1 cellular context compared by ENCODE assay signal in genomic region chr13:48094781-48095502, GRCh38.
TF ChIP-seq lines count a peak whose summit lies in the region.

MED4 (minus strand) TSS chr13:48095104; CDS start chr13:48095078, 26 bp downstream.

TF ChIP-seq in K562, 482 proteins besides CTCF, POLR2A, EP300 and RAD21 (continued from another document):
- no peak for TF ChIP-seq PREB (CRISPR knock-in tag; IDR thresholded peaks at IDR 0.05)
- no peak; a peak in 1 of 4 replicates for TF ChIP-seq ARNT (IDR thresholded peaks at IDR 0.05)
- TF ChIP-seq HIVEP1 (CRISPR knock-in tag; IDR thresholded peaks at IDR 0.05): no peak
- TF ChIP-seq ZNF668 (CRISPR knock-in tag; IDR thresholded peaks at IDR 0.05): no peak
- no peak for TF ChIP-seq PCBP2 (IDR thresholded peaks at IDR 0.05; ENCODE audit: low read depth, low read length, poor library complexity, severe bottlenecking)
- no peak for TF ChIP-seq ZNF707 (CRISPR knock-in tag; conservative IDR thresholded peaks at IDR 0.05)
- no peak for TF ChIP-seq NR2C2 (CRISPR knock-in tag; IDR thresholded peaks at IDR 0.05)
- TF ChIP-seq NR2C2 (tag; IDR thresholded peaks at IDR 0.05): no peak
- no peak for TF ChIP-seq CGGBP1 (CRISPR knock-in tag; IDR thresholded peaks at IDR 0.05)
- no peak for TF ChIP-seq ZC3H11A (IDR thresholded peaks at IDR 0.05; ENCODE audit: low read depth, low read length)
- TF ChIP-seq TGIF2 (CRISPR knock-in tag; IDR thresholded peaks at IDR 0.05): no peak
- TF ChIP-seq ZNF121 (CRISPR knock-in tag; conservative IDR thresholded peaks at IDR 0.05): no peak
- TF ChIP-seq VEZF1 (CRISPR knock-in tag; IDR thresholded peaks at IDR 0.05): peak; percentile 32; the same call in 1 of the 2 replicates
- no peak for TF ChIP-seq CBX2 (IDR thresholded peaks at IDR 0.05; ENCODE audit: insufficient read depth, low read length, poor library complexity, severe bottlenecking)
- TF ChIP-seq HLTF (IDR thresholded peaks at IDR 0.05): 0 out of 2 replicates have a peak, but pooled peaks have one; percentile 24
- 0 out of 2 replicates have a peak, but pooled peaks have one; percentile 11 for TF ChIP-seq DPF2 (IDR thresholded peaks at IDR 0.05)
- TF ChIP-seq DDX20 (tag; IDR thresholded peaks at IDR 0.05; ENCODE audit: low read depth): no peak
- TF ChIP-seq RNF219 (CRISPR knock-in tag; IDR thresholded peaks at IDR 0.05): no peak
- peak; percentile 37; the same call in 1 of the 2 replicates for TF ChIP-seq SOX6 (IDR thresholded peaks at IDR 0.05)
- no peak for TF ChIP-seq ZNF699 (CRISPR knock-in tag; IDR thresholded peaks at IDR 0.05; ENCODE audit: insufficient replicate concordance)
- TF ChIP-seq ELF2 (CRISPR knock-in tag; IDR thresholded peaks at IDR 0.05): peak; percentile 90
- no peak for TF ChIP-seq FIP1L1 (IDR thresholded peaks at IDR 0.05; ENCODE audit: low read depth, low read length, poor library complexity, severe bottlenecking)
- no peak; a peak in 1 of 4 replicates for TF ChIP-seq TRIM24 (IDR thresholded peaks at IDR 0.05)
- no peak; a peak in 1 of 4 replicates for TF ChIP-seq SRF (CRISPR knock-in tag; IDR thresholded peaks at IDR 0.05)
- no peak for TF ChIP-seq ZKSCAN3 (CRISPR knock-in tag; IDR thresholded peaks at IDR 0.05)
- TF ChIP-seq GATA2 (CRISPR knock-in tag; IDR thresholded peaks at IDR 0.05): no peak
- no peak for TF ChIP-seq IFI16 (CRISPR knock-in tag; IDR thresholded peaks at IDR 0.05)
- TF ChIP-seq NCOA2 (IDR thresholded peaks at IDR 0.05; ENCODE audit: partially characterized antibody in 2 of 2): no peak
- TF ChIP-seq NFXL1 (CRISPR knock-in tag; IDR thresholded peaks at IDR 0.05): no peak
- no peak for TF ChIP-seq HSF4 (CRISPR knock-in tag; IDR thresholded peaks at IDR 0.05; ENCODE audit: borderline replicate concordance)
- TF ChIP-seq ZNF79 (CRISPR knock-in tag; IDR thresholded peaks at IDR 0.05; ENCODE audit: low read depth): no peak
- no peak for TF ChIP-seq TFAM (CRISPR knock-in tag; conservative IDR thresholded peaks at IDR 0.05)
- no peak for TF ChIP-seq MEF2A (IDR thresholded peaks at IDR 0.05; ENCODE audit: control insufficient read depth, low read depth, low read length)
- peak; percentile 27 for TF ChIP-seq NEUROD1 (IDR thresholded peaks at IDR 0.05; ENCODE audit: borderline replicate concordance, low read depth, low read length, partially characterized antibody)
- no peak for TF ChIP-seq CEBPZ (IDR thresholded peaks at IDR 0.05; ENCODE audit: borderline replicate concordance, low read depth, low read length)
- peak; percentile 56; the same call in 1 of the 2 replicates for TF ChIP-seq HMGXB4 (CRISPR knock-in tag; IDR thresholded peaks at IDR 0.05)
- no peak for TF ChIP-seq TOE1 (IDR thresholded peaks at IDR 0.05; ENCODE audit: borderline replicate concordance)
- TF ChIP-seq TOE1 (CRISPR knock-in tag; IDR thresholded peaks at IDR 0.05; ENCODE audit: borderline replicate concordance, low read depth): no peak
TF ChIP-seq in K562: peak in this region for 109.
